ENCODE assay signal across 8 cellular contexts in genomic region chr1:36400825-36401601, GRCh38. TPM values are rescaled to one million over a fixed set of nuclear protein-coding genes. Genes with fewer than 3 reads are reported as not detected.
DNase-seq lines count a peak whose midpoint lies in the region; ATAC-seq, FAIRE-seq and TF ChIP-seq lines count a peak whose summit lies in the region.

No MANE protein-coding gene starts in this region.

- no TSS peak for BruUV-seq in PC-9 (replicated peaks; lab: Mats Ljungman, UMichigan)

- peak overlapping the region; percentile 69 for H3K4me2 ChIP-seq in PC-9

- no peaks in the 10 kb centered on the region for H4K20me1 ChIP-seq in PC-9 (ENCODE audit: insufficient read depth)

- intact Hi-C loops in PC-9 (cut with micrococcal nuclease; ENCODE audit: unreplicated experiment) = no loop called here

- POLR2A ChIA-PET in PC-9 (lab: Charles Lee; ENCODE audit: unreplicated experiment) = no interaction called here

- H3K36me3 ChIP-seq in PC-9 (ENCODE audit: low read depth) (no peaks in the 10 kb centered on the region), iPS-20b (ENCODE audit: insufficient read depth, low read depth, low read length) (no peaks in the 10 kb centered on the region)

- peak in 1 of 2 experiments; percentile 78 for DNase-seq in PC-9
- peak in 37 of 58 donors; percentile 3 to 58 (median 27) for DNase-seq in anterior cingulate cortex (lab: John Stamatoyannopoulos, UW)
- peak; percentile 58 for DNase-seq in stimulated activated CD4-positive, alpha-beta T cell treated with anti-CD3 and anti-CD28 coated beads, Interleukin-4, amount 100 ng/mL, for 1 hour
- no peak for DNase-seq in dedifferentiated amniotic fluid mesenchymal stem cell (ENCODE audit: extremely low spot score)
- DNase-seq in NCI-H345 (lab: John Stamatoyannopoulos, UW) = no peak

- H3F3A ChIP-seq in PC-9 (ENCODE audit: insufficient read depth, low read depth) = peaks cover 19% of the 10 kb centered on the region

- peak; percentile 66 for ATAC-seq in GM21423 (IDR thresholded peaks at IDR 0.05; ENCODE audit: unreplicated experiment)

- peak overlapping the region; percentile 59 for H3K4me3 ChIP-seq in PC-9
- peak overlapping the region; percentile 82 for H3K4me3 ChIP-seq in iPS-20b (ENCODE audit: low read length)

- H3K9ac ChIP-seq in iPS-20b (ENCODE audit: low read depth, low read length) = peak overlapping the region; percentile 81

- CTCF ChIA-PET in PC-9 (lab: Charles Lee) = interaction anchor here (0.6 kb wide), 1 partner anchor 48 kb away, joined by 10 read pairs; no protein-coding TSS in a partner anchor

- H3K27ac ChIP-seq in PC-9 = peak overlapping the region; percentile 82
- H3K27ac ChIP-seq in iPS-20b (ENCODE audit: low read length) = peak overlapping the region; percentile 41

- H3K9me3 ChIP-seq in PC-9 (ENCODE audit: insufficient read depth, low read depth) (no peaks in the 10 kb centered on the region), iPS-20b (ENCODE audit: insufficient read depth, low read depth, low read length) (no peaks in the 10 kb centered on the region)

- no peaks in the 10 kb centered on the region for H3K9me2 ChIP-seq in PC-9 (ENCODE audit: insufficient read depth)

- peak overlapping the region; percentile 83 for H2AFZ ChIP-seq in PC-9

- TF ChIP-seq CTCF in PC-9 (conservative IDR thresholded peaks at IDR 0.05) = no peak

- peaks cover 14% of the 10 kb centered on the region for H3K79me2 ChIP-seq in PC-9 (ENCODE audit: low read depth)

- H3K27me3 ChIP-seq in PC-9 (ENCODE audit: insufficient read depth, low read depth) = no peaks in the 10 kb centered on the region
- H3K27me3 ChIP-seq in iPS-20b (ENCODE audit: insufficient read depth, low read length) = no peaks in the 10 kb centered on the region

- FAIRE-seq in A204.1 (lab: Jason Lieb, UNC) = peak; percentile 76

- H3K4me1 ChIP-seq in PC-9 (replicated peaks; ENCODE audit: insufficient read depth) (peaks cover 10% of the 10 kb centered on the region), iPS-20b (ENCODE audit: insufficient read depth, low read length) (peaks cover 9% of the 10 kb centered on the region; the same call in 1 of the 2 replicates)

RNA-seq across cellular contexts. Expression of gene LSM10, which starts 3.3 kb away (rescaled TPM):
- 33.4 and 39.7 TPM in 2 replicates for total RNA-seq in PC-9 (2021)

RNA-seq across cellular contexts. Expression of gene STK40, which starts 15.3 kb away (rescaled TPM):
- 42.9 and 59.2 TPM in 2 replicates for total RNA-seq in PC-9 (2021)

RNA-seq across cellular contexts. Expression of gene OSCP1, which starts 49.2 kb away (rescaled TPM):
- total RNA-seq in PC-9 (2021) = 21.6 and 25.7 TPM in 2 replicates

Comparison
In these comparisons a context has a peak if more than half of its experiments do, and no peak if none do; other contexts are left out.
1. DNase-seq: peak in anterior cingulate cortex (37 of 58) and stimulated activated CD4-positive, alpha-beta T cell treated with anti-CD3 and anti-CD28 coated beads, Interleukin-4, amount 100 ng/mL, for 1 hour (single experiment); none in dedifferentiated amniotic fluid mesenchymal stem cell (single experiment) and NCI-H345 (single experiment).